Comparison of ENCODE assay signal across 1 cellular context in the genomic region with DNA sequence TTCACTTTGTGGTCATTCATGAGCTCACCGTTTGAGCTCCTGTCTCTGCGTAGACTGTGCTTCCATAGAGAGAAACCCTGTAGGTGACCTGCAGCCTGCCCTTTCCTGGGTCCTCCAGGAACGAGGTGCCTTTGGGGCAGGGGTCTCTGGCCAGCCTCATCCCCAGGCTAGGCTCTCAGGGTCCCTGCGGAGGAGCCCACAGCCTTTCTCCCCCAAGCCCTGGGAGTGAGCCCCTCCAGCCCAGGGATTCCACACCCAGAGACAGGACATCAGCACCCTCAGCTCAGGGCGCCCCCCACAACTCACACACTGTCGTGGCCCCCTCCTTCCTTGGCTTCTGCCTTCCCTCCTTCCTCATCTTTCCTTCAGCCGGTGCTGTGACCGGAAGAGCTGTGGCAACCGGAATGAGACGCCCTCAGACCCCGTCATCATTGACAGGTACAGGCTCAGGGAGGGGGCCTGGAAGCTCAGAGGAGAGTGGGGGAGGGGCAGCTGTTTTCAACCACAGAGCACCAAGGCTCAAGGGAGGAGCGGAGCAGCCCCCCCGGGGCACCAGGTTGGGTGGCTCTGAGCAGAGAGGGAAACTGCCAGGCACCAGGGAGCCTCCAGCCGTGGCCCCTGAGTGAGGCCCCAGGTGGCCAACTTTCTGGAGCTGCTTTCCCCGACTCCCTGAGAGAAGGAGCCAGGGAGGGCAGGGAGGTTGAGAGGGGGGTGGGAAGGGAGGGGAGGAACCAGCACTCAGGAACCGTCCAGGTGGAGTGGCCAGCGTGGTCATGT.
TF ChIP-seq lines count a peak whose summit lies in the region.

No MANE protein-coding gene starts in this region.

TF ChIP-seq in GM12891, 5 proteins besides CTCF, POLR2A, EP300 and RAD21:
- TF ChIP-seq POLR2AphosphoS5 (IDR thresholded peaks at IDR 0.05; ENCODE audit: low read depth, low read length) = no peak
- TF ChIP-seq TAF1 (IDR thresholded peaks at IDR 0.05; ENCODE audit: low read depth, low read length) = no peak
- no peak for TF ChIP-seq SPI1 (IDR thresholded peaks at IDR 0.05; ENCODE audit: low read depth, low read length)
- TF ChIP-seq PAX5 (IDR thresholded peaks at IDR 0.05; ENCODE audit: insufficient read depth, low read length, severe bottlenecking) = no peak
- TF ChIP-seq POU2F2 (IDR thresholded peaks at IDR 0.05; ENCODE audit: low read depth, low read length) = no peak
